1 cellular context compared by ENCODE assay signal in genomic region chr12:20213851-20214250, GRCh38.
TF ChIP-seq lines count a peak whose summit lies in the region.

No MANE protein-coding gene starts in this region.

TF ChIP-seq in IMR-90, 13 proteins besides CTCF, POLR2A, EP300 and RAD21:
- TF ChIP-seq SMC3 (IDR thresholded peaks at IDR 0.05; ENCODE audit: low read depth, low read length): no peak
- peak; percentile 43 for TF ChIP-seq CEBPB (IDR thresholded peaks at IDR 0.05; ENCODE audit: low read depth, low read length)
- no peak for TF ChIP-seq ELK1 (IDR thresholded peaks at IDR 0.05; ENCODE audit: borderline replicate concordance, low read depth, low read length)
- TF ChIP-seq USF2 (IDR thresholded peaks at IDR 0.05; ENCODE audit: low read depth, low read length): no peak
- no peak for TF ChIP-seq BHLHE40 (IDR thresholded peaks at IDR 0.05; ENCODE audit: low read depth, low read length)
- TF ChIP-seq MAZ (IDR thresholded peaks at IDR 0.05; ENCODE audit: borderline replicate concordance, low read depth, low read length): no peak
